Comparison of ENCODE assay signal across 29 cellular contexts in genomic region chr3:22617372-22617771, GRCh38.
DNase-seq lines count a peak whose midpoint lies in the region; ATAC-seq and TF ChIP-seq lines count a peak whose summit lies in the region.
"Had no signal": no experiment of that assay in that cellular context is flagged by ENCODE, and none has a peak within 500 bp of the region (broad histone marks: within the 10 kb centered on the region; RNA-seq: fewer than 3 reads in every experiment).

No MANE protein-coding gene starts in this region.

- no peaks in the 10 kb centered on the region for H3F3A ChIP-seq in PC-3 (ENCODE audit: low read length, unreplicated experiment)
- H3F3A ChIP-seq in neural cell (ENCODE audit: insufficient read depth, low read length, poor library complexity, severe bottlenecking): no peaks in the 10 kb centered on the region

- H3K9ac ChIP-seq in PC-3 (ENCODE audit: low read length) (no peak overlapping the region), neural cell (ENCODE audit: low read length) (no peak overlapping the region)
- H3K9ac ChIP-seq: BLaER1; BLaER1 treated with 17β-estradiol and CSF1 and Interleukin-3, amounts not matched to agents 10 nM and 100 nM had no signal

- H3K27me3 ChIP-seq in PC-3 (ENCODE audit: low read length) (no peaks in the 10 kb centered on the region), neural cell (ENCODE audit: insufficient read depth, low read depth, low read length) (no peaks in the 10 kb centered on the region)
- H3K27me3 ChIP-seq: BE2C; BLaER1; BLaER1 treated with 17β-estradiol and CSF1 and Interleukin-3, amounts not matched to agents 10 nM and 100 nM had no signal

- H3K4me3 ChIP-seq in PC-3 (ENCODE audit: low read length): no peak overlapping the region
- H3K4me3 ChIP-seq in neural cell (ENCODE audit: low read length): no peak overlapping the region
- H3K4me3 ChIP-seq: A549; BLaER1; BLaER1 treated with 17β-estradiol and CSF1 and Interleukin-3, amounts not matched to agents 10 nM and 100 nM had no signal

- H3K4me2 ChIP-seq in PC-3 (ENCODE audit: low read length) (no peak overlapping the region), neural cell (ENCODE audit: low read length) (no peak overlapping the region)
- H3K4me2 ChIP-seq: A549; BLaER1; BLaER1 treated with 17β-estradiol and CSF1 and Interleukin-3, amounts not matched to agents 10 nM and 100 nM had no signal

- H4K20me1 ChIP-seq in PC-3 (ENCODE audit: low read length) (no peaks in the 10 kb centered on the region), neural cell (ENCODE audit: insufficient read depth) (no peaks in the 10 kb centered on the region)
- H4K20me1 ChIP-seq: BLaER1; BLaER1 treated with 17β-estradiol and CSF1 and Interleukin-3, amounts not matched to agents 10 nM and 100 nM had no signal

- POLR2A ChIA-PET in PC-3 (lab: Charles Lee; ENCODE audit: unreplicated experiment): no interaction called here

- H2AFZ ChIP-seq in PC-3 (ENCODE audit: low read length): no peak overlapping the region
- no peak overlapping the region for H2AFZ ChIP-seq in neural cell (ENCODE audit: low read depth, low read length)

- no peak overlapping the region for H3K27ac ChIP-seq in PC-3 (ENCODE audit: low read length)
- no peak overlapping the region for H3K27ac ChIP-seq in neural cell (ENCODE audit: low read length)
- H3K27ac ChIP-seq: 22Rv1; A549; BLaER1; BLaER1 treated with 17β-estradiol and CSF1 and Interleukin-3, amounts not matched to agents 10 nM and 100 nM; C4-2B had no signal

- H3K36me3 ChIP-seq in PC-3 (ENCODE audit: low read depth, low read length) (no peaks in the 10 kb centered on the region), neural cell (ENCODE audit: insufficient read depth, low read length) (no peaks in the 10 kb centered on the region)
- H3K36me3 ChIP-seq: BE2C; BLaER1; BLaER1 treated with 17β-estradiol and CSF1 and Interleukin-3, amounts not matched to agents 10 nM and 100 nM had no signal

- H3K79me2 ChIP-seq in PC-3 (ENCODE audit: low read length) (no peaks in the 10 kb centered on the region), neural cell (replicated peaks; ENCODE audit: insufficient read depth, low read length) (no peaks in the 10 kb centered on the region)

- intact Hi-C loops in PC-3 (cut with micrococcal nuclease): no loop called here

- DNase-seq in PC-3 (no peak), ecto neural progenitor cell (ENCODE audit: low spot score) (no peak)
- DNase-seq: 8988T; ACHN; AML-193; BE2C; C1 segment of cervical spinal cord; Caco-2; Calu3; CD4-positive, alpha-beta memory T cell; CD4-positive, alpha-beta T cell; CD4-positive, CD25-positive, alpha-beta regulatory T cell; CD8-positive, alpha-beta memory T cell; CD8-positive, alpha-beta T cell; COR-L47; DMS 273 treated with DMSO at 0.1 percent for 48 hours; DMS153; DMS53; DMS79; DMS79 treated with DMSO at 0.1 percent for 48 hours; DND-41; EL had no signal

- ATAC-seq in PC-3 (peak; percentile 8), HG03159 (IDR thresholded peaks at IDR 0.05; ENCODE audit: unreplicated experiment) (no peak)
- ATAC-seq: A549; CD8-positive, alpha-beta T cell had no signal

- H3K9me3 ChIP-seq in PC-3 (ENCODE audit: low read length): no peaks in the 10 kb centered on the region
- no peaks in the 10 kb centered on the region for H3K9me3 ChIP-seq in neural cell (ENCODE audit: low read length)
- H3K9me3 ChIP-seq: A549; BE2C; BLaER1; BLaER1 treated with 17β-estradiol and CSF1 and Interleukin-3, amounts not matched to agents 10 nM and 100 nM; Caco-2 had no signal

- H3K9me2 ChIP-seq in PC-3 (replicated peaks; ENCODE audit: low read length): no peaks in the 10 kb centered on the region
- H3K9me2 ChIP-seq in neural cell (ENCODE audit: insufficient read depth, low read length): no peaks in the 10 kb centered on the region

- no TSS peak for BruUV-seq in PC-3 (replicated peaks; lab: Mats Ljungman, UMichigan)

- no peak for TF ChIP-seq RAD21 in neural cell (conservative IDR thresholded peaks at IDR 0.05)

- no peak for TF ChIP-seq CTCF in PC-3 (conservative IDR thresholded peaks at IDR 0.05; ENCODE audit: low read depth, low read length)
- no peak for TF ChIP-seq CTCF in neural cell (IDR thresholded peaks at IDR 0.05; ENCODE audit: poor library complexity, severe bottlenecking)

- peaks cover 4% of the 10 kb centered on the region; the same call in 1 of the 2 replicates for H3K4me1 ChIP-seq in PC-3 (ENCODE audit: insufficient read depth, low read length)
- H3K4me1 ChIP-seq: A549; BE2C; BLaER1; BLaER1 treated with 17β-estradiol and CSF1 and Interleukin-3, amounts not matched to agents 10 nM and 100 nM; Caco-2 had no signal

- TF ChIP-seq EP300 in neural cell (conservative IDR thresholded peaks at IDR 0.05; ENCODE audit: poor library complexity, severe bottlenecking): peak; percentile 90

- CTCF ChIA-PET in PC-3 (lab: Charles Lee): no interaction called here

TF ChIP-seq in neural cell, 6 proteins besides CTCF, POLR2A, EP300 and RAD21:
- TF ChIP-seq POLR2AphosphoS5 (IDR thresholded peaks at IDR 0.05) (peak; percentile 79), MXI1 (conservative IDR thresholded peaks at IDR 0.05; ENCODE audit: poor library complexity, severe bottlenecking) (no peak)
